ENCODE assay signal across 8 cellular contexts in the genomic region with DNA sequence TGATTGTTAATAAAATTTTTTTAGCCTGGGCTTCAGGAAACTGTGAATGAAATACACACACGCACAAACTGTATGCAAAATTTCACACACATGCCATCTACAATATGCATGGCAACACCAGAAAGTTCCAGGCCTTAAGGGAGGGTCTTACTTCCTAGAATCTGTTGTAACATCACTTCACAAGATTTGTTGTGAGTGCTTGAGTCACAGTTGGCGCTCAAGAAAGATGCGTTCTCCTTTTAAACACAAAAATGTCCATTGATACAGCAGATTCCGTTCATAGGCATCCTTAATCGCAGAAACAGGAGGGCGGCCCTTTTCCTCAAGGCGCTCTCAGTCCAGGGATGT. TPM values are rescaled to one million over a fixed set of nuclear protein-coding genes. Genes with fewer than 3 reads are reported as not detected.
DNase-seq lines count a peak whose midpoint lies in the region; ATAC-seq, FAIRE-seq and TF ChIP-seq lines count a peak whose summit lies in the region.

No MANE protein-coding gene starts in this region.

- peak in 1 of 2 donors; percentile 26 for ATAC-seq in activated T-cell treated with anti-CD3 and anti-CD28 coated beads, Interleukin-2, amount 50 U/mL, for 4 hours
- ATAC-seq in HepG2 (peak; percentile 9), GM19467 (IDR thresholded peaks at IDR 0.05; ENCODE audit: unreplicated experiment) (no peak)

- H3K9me3 ChIP-seq in HepG2 (ENCODE audit: low read length) = no peaks in the 10 kb centered on the region
- no peaks in the 10 kb centered on the region for H3K9me3 ChIP-seq in tibial nerve

- H3K9ac ChIP-seq in HepG2 (ENCODE audit: insufficient read depth, low read depth, low read length) = peak overlapping the region; percentile 85

- in situ Hi-C loops in HepG2 (cut with HindIII; ENCODE audit: extremely low pct_ligation_motif_present, low pct_unique_long_range_greater_than_20kb) = no loop called here

- no peak for TF ChIP-seq RAD21 in HepG2 (CRISPR knock-in tag; IDR thresholded peaks at IDR 0.05)

- peak overlapping the region; percentile 87 for H2AFZ ChIP-seq in HepG2 (ENCODE audit: low read length)

- no peak for TF ChIP-seq POLR2A in HepG2 (IDR thresholded peaks at IDR 0.05; ENCODE audit: insufficient read depth in 1 of 2, low read depth in 2 of 2, low read length in 2 of 2)
- TF ChIP-seq POLR2A in tibial nerve (IDR thresholded peaks at IDR 0.05) = no peak

- H3K27me3 ChIP-seq in HepG2 (ENCODE audit: control insufficient read depth in 1 of 2, insufficient read depth in 2 of 2, low read length in 2 of 2) (no peaks in the 10 kb centered on the region; a peak in 2 of 5 replicates), tibial nerve (no peaks in the 10 kb centered on the region)

- no peak for DNase-seq in activated T-cell treated with anti-CD3 and anti-CD28 coated beads, Interleukin-2, amount 50 U/mL, for 4 hours
- DNase-seq in activated T-cell treated with anti-CD3 and anti-CD28 coated beads, Interleukin-2, amount 50 U/mL, for 48 hours = no peak
- DNase-seq in HepG2 (ENCODE audit: low spot score) (no peak), tibial nerve (ENCODE audit: low spot score in 2 of 2) (no peak), GM19240 (ENCODE audit: insufficient read length, low spot score) (no peak), HuH-7.5 (ENCODE audit: low spot score) (no peak)

- no peaks in the 10 kb centered on the region for H4K20me1 ChIP-seq in HepG2 (ENCODE audit: insufficient read depth, low read length)

- H3K4me1 ChIP-seq in HepG2 (ENCODE audit: insufficient read depth, low read length) = peaks cover 29% of the 10 kb centered on the region
- peaks cover 0 to 35% (median 17%) of the 10 kb centered on the region in 4 donors for H3K4me1 ChIP-seq in tibial nerve

- H3K27ac Mint-ChIP-seq in activated naive CD8-positive, alpha-beta T cell = peak overlapping the region; percentile 97

- H3K27me3 Mint-ChIP-seq in activated T-cell treated with anti-CD3 and anti-CD28 coated beads, Interleukin-2, amount 50 U/mL, for 4 hours (ENCODE audit: low read depth) = no peaks in the 10 kb centered on the region
- no peaks in the 10 kb centered on the region for H3K27me3 Mint-ChIP-seq in activated naive CD8-positive, alpha-beta T cell

- POLR2A ChIA-PET in HepG2 (lab: Yijun Ruan, JAX) = interaction anchor here (1.7 kb wide), 2 partner anchors 56 to 76 kb away, joined by 9 to 11 read pairs; a partner anchor contains a TSS

- BruUV-seq in HepG2 (replicated peaks; lab: Mats Ljungman, UMichigan) = TSS peak; percentile 86

- no peak for FAIRE-seq in HepG2 (lab: Jason Lieb, UNC)

- intact Hi-C loops in HepG2 (cut with micrococcal nuclease; ENCODE audit: unreplicated experiment) = loop anchor here (1.0 to 2.0 kb wide), 2 partner anchors 68 to 75 kb away; a partner anchor contains a TSS

- H3K36me3 Mint-ChIP-seq in activated T-cell treated with anti-CD3 and anti-CD28 coated beads, Interleukin-2, amount 50 U/mL, for 4 hours (ENCODE audit: insufficient read depth) = peaks cover 4% of the 10 kb centered on the region
- peaks cover 4% of the 10 kb centered on the region for H3K36me3 Mint-ChIP-seq in activated naive CD8-positive, alpha-beta T cell

- peaks cover 2 to 7% of the 10 kb centered on the region in 2 experiments; a peak in 3 of 5 replicates for H3K36me3 ChIP-seq in HepG2 (replicated peaks in 1 of 2; ENCODE audit: control insufficient read depth in 1 of 2, insufficient read depth in 2 of 2, low read length in 2 of 2)
- peaks cover 0 to 16% (median 0%) of the 10 kb centered on the region in 3 donors for H3K36me3 ChIP-seq in tibial nerve

- CTCF ChIA-PET in HepG2 (lab: Yijun Ruan, JAX; ENCODE audit: low intra/inter-chr PET ratio, low total read pairs) = no interaction called here

- H3K4me1 Mint-ChIP-seq in activated T-cell treated with anti-CD3 and anti-CD28 coated beads, Interleukin-2, amount 50 U/mL, for 4 hours (ENCODE audit: low read depth) = peaks cover 45% of the 10 kb centered on the region
- peaks cover 44% of the 10 kb centered on the region for H3K4me1 Mint-ChIP-seq in activated naive CD8-positive, alpha-beta T cell (ENCODE audit: low read depth)

- 3% methylated on average over 7 of the region's 7 CpGs for WGBS in HepG2 (ENCODE audit: low lambda C conversion rate)
- 4 to 5% methylated on average over 7 of the region's 7 CpGs for WGBS in tibial nerve, 2 donors

- peak overlapping the region; percentile 100 for H3K4me3 Mint-ChIP-seq in activated T-cell treated with anti-CD3 and anti-CD28 coated beads, Interleukin-2, amount 50 U/mL, for 4 hours
- H3K4me3 Mint-ChIP-seq in activated naive CD8-positive, alpha-beta T cell = peak overlapping the region; percentile 99

- no peaks in the 10 kb centered on the region for H3K9me3 Mint-ChIP-seq in activated T-cell treated with anti-CD3 and anti-CD28 coated beads, Interleukin-2, amount 50 U/mL, for 4 hours
- no peaks in the 10 kb centered on the region for H3K9me3 Mint-ChIP-seq in activated naive CD8-positive, alpha-beta T cell (ENCODE audit: low read depth)

- H3K4me3 ChIP-seq in HepG2 (replicated peaks in 1 of 3; ENCODE audit: insufficient read depth in 1 of 3, low read depth in 2 of 3, low read length in 3 of 3) = peak overlapping the region; percentile 90 to 97 (median 96)
- H3K4me3 ChIP-seq in tibial nerve = peak overlapping the region; percentile 57 to 92 (median 75)

- H3K79me2 ChIP-seq in HepG2 (ENCODE audit: insufficient read depth, low read length) = peaks cover 22% of the 10 kb centered on the region

- TF ChIP-seq CTCF in HepG2 (CRISPR knock-in tag; IDR thresholded peaks at IDR 0.05) = no peak
- TF ChIP-seq CTCF in tibial nerve (IDR thresholded peaks at IDR 0.05) = no peak

- H3K4me2 ChIP-seq in HepG2 (ENCODE audit: low read depth, low read length) = peak overlapping the region; percentile 97

- H3K27ac ChIP-seq in HepG2 (ENCODE audit: extremely low read length, insufficient read depth, low read length) (peak overlapping the region; percentile 17), tibial nerve (peak overlapping the region; percentile 82 to 92 (median 86))

- no peak for TF ChIP-seq EP300 in HepG2 (IDR thresholded peaks at IDR 0.05; ENCODE audit: low read depth in 2 of 2, low read length in 2 of 2)
- no peak for TF ChIP-seq EP300 in HepG2 (CRISPR knock-in tag; IDR thresholded peaks at IDR 0.05; ENCODE audit: borderline replicate concordance)
- TF ChIP-seq EP300 in tibial nerve (IDR thresholded peaks at IDR 0.05) = no peak

RNA-seq across cellular contexts. Expression of a gene that starts 0.5 kb away (rescaled TPM):
- total RNA-seq in activated T-cell treated with anti-CD3 and anti-CD28 coated beads, Interleukin-2, amount 50 U/mL, for 4 hours = 10 to 100 TPM; 74.8 to 81.3 (median 79.7) TPM
- total RNA-seq in HepG2 (2016; rRNA removed; fragmentation: Illumina TruSeq; extraction: Trizol) (142 and 202 TPM in 2 replicates), tibial nerve (10 to 100 TPM; 54.3 to 74.1 (median 65.2) TPM)
- 22.9 and 24.0 TPM in 2 replicates for total RNA-seq in HepG2 (2016; cell fraction: cytosol; rRNA removed; fragmentation: Illumina TruSeq; extraction: Trizol; ENCODE audit: low read depth)
- 146 and 210 TPM in 2 replicates for total RNA-seq in HepG2 (2016; cell fraction: insoluble cytoplasmic fraction; rRNA removed; fragmentation: Illumina TruSeq; extraction: Trizol)
- 48.4 and 48.7 TPM in 2 replicates for total RNA-seq in HepG2 (2016; cell fraction: membrane; rRNA removed; fragmentation: Illumina TruSeq; extraction: Trizol)
- 61.3 and 68.9 TPM in 2 replicates for total RNA-seq in HepG2 (2016; cell fraction: nucleus; rRNA removed; fragmentation: Illumina TruSeq; extraction: Trizol)
- 73.3 and 81.8 TPM in 2 replicates for polyA plus RNA-seq in HepG2 (2011; rRNA removed)
- polyA plus RNA-seq in HepG2 (2011; cell fraction: cytosol; rRNA removed) = 75.5 and 78.1 TPM in 2 replicates
- polyA plus RNA-seq in HepG2 (2011; cell fraction: nucleus; rRNA removed) = 56.4 and 58.3 TPM in 2 replicates
- 65.9 and 76.5 TPM in 2 replicates for polyA plus RNA-seq in HepG2 (2012)
- polyA plus RNA-seq in HepG2 (2016; cell fraction: cytosol; fragmentation: Illumina TruSeq; extraction: Trizol; ENCODE audit: low read depth) = 23.4 and 24.1 TPM in 2 replicates
- 194 and 208 TPM in 2 replicates for polyA plus RNA-seq in HepG2 (2016; cell fraction: insoluble cytoplasmic fraction; fragmentation: Illumina TruSeq; extraction: Trizol; ENCODE audit: low read depth)
- 36.9 and 38.6 TPM in 2 replicates for polyA plus RNA-seq in HepG2 (2016; cell fraction: membrane; fragmentation: Illumina TruSeq; extraction: Trizol; ENCODE audit: low read depth)
- 117 and 121 TPM in 2 replicates for polyA plus RNA-seq in HepG2 (2016; cell fraction: nucleus; fragmentation: Illumina TruSeq; extraction: Trizol; ENCODE audit: insufficient read depth, low read depth)
- 51.8 and 70.9 TPM in 2 replicates for polyA minus RNA-seq in HepG2 (2011; rRNA and poly(A)+ RNA removed; ENCODE audit: low replicate concordance)
- 30.7 and 31.2 TPM in 2 replicates for polyA minus RNA-seq in HepG2 (2011; cell fraction: cytosol; rRNA and poly(A)+ RNA removed)
- polyA minus RNA-seq in HepG2 (2011; cell fraction: nucleus; rRNA and poly(A)+ RNA removed) = 36.6 and 37.0 TPM in 2 replicates

RNA-seq across cellular contexts. Expression of a gene that starts 55.9 kb away (rescaled TPM):
- 1 to 10 TPM; 1.9 to 2.5 (median 2.4) TPM for total RNA-seq in activated T-cell treated with anti-CD3 and anti-CD28 coated beads, Interleukin-2, amount 50 U/mL, for 4 hours
- total RNA-seq in HepG2 (2016; rRNA removed; fragmentation: Illumina TruSeq; extraction: Trizol) (0.38 and 0.49 TPM in 2 replicates), tibial nerve (1 to 10 TPM; 2.0 to 7.5 (median 3.6) TPM)
- total RNA-seq in HepG2 (2016; cell fraction: cytosol; rRNA removed; fragmentation: Illumina TruSeq; extraction: Trizol; ENCODE audit: low read depth) = 0.09 TPM in 1 of 2 replicates, not detected in the other
- 0.28 and 0.35 TPM in 2 replicates for total RNA-seq in HepG2 (2016; cell fraction: insoluble cytoplasmic fraction; rRNA removed; fragmentation: Illumina TruSeq; extraction: Trizol)
- 0.17 and 0.31 TPM in 2 replicates for total RNA-seq in HepG2 (2016; cell fraction: membrane; rRNA removed; fragmentation: Illumina TruSeq; extraction: Trizol)
- total RNA-seq in HepG2 (2016; cell fraction: nucleus; rRNA removed; fragmentation: Illumina TruSeq; extraction: Trizol) = 0.53 and 0.65 TPM in 2 replicates
- polyA plus RNA-seq in HepG2 (2011; rRNA removed) = 0.17 and 0.25 TPM in 2 replicates
- 0.10 and 0.17 TPM in 2 replicates for polyA plus RNA-seq in HepG2 (2011; cell fraction: cytosol; rRNA removed)
- 0.35 and 0.50 TPM in 2 replicates for polyA plus RNA-seq in HepG2 (2011; cell fraction: nucleus; rRNA removed)
- 0.17 and 0.23 TPM in 2 replicates for polyA plus RNA-seq in HepG2 (2012)
- not detected in 2 replicates for polyA plus RNA-seq in HepG2 (2016; cell fraction: cytosol; fragmentation: Illumina TruSeq; extraction: Trizol; ENCODE audit: low read depth)
- polyA plus RNA-seq in HepG2 (2016; cell fraction: insoluble cytoplasmic fraction; fragmentation: Illumina TruSeq; extraction: Trizol; ENCODE audit: low read depth) = 0.30 and 0.41 TPM in 2 replicates
- 0.06 and 0.08 TPM in 2 replicates for polyA plus RNA-seq in HepG2 (2016; cell fraction: membrane; fragmentation: Illumina TruSeq; extraction: Trizol; ENCODE audit: low read depth)
- 0.21 and 0.48 TPM in 2 replicates for polyA plus RNA-seq in HepG2 (2016; cell fraction: nucleus; fragmentation: Illumina TruSeq; extraction: Trizol; ENCODE audit: insufficient read depth, low read depth)
- polyA minus RNA-seq in HepG2 (2011; rRNA and poly(A)+ RNA removed; ENCODE audit: low replicate concordance) = 0.06 and 0.07 TPM in 2 replicates
- 0.26 TPM in 1 of 2 replicates, not detected in the other for polyA minus RNA-seq in HepG2 (2011; cell fraction: cytosol; rRNA and poly(A)+ RNA removed)
- 0.26 and 0.50 TPM in 2 replicates for polyA minus RNA-seq in HepG2 (2011; cell fraction: nucleus; rRNA and poly(A)+ RNA removed)

RNA-seq across cellular contexts. Expression of a gene that starts 56.6 kb away (rescaled TPM):
- total RNA-seq in activated T-cell treated with anti-CD3 and anti-CD28 coated beads, Interleukin-2, amount 50 U/mL, for 4 hours = 1 to 10 TPM in 2 of 3 donors, under 1 TPM in 1; 0.73 to 1.4 (median 1.4) TPM
- total RNA-seq in HepG2 (2016; rRNA removed; fragmentation: Illumina TruSeq; extraction: Trizol) = 0.15 TPM in 1 of 2 replicates, not detected in the other
- not detected in 2 replicates for total RNA-seq in HepG2 (2016; cell fraction: cytosol; rRNA removed; fragmentation: Illumina TruSeq; extraction: Trizol; ENCODE audit: low read depth)
- 0.22 TPM in 1 of 2 replicates, not detected in the other for total RNA-seq in HepG2 (2016; cell fraction: insoluble cytoplasmic fraction; rRNA removed; fragmentation: Illumina TruSeq; extraction: Trizol)
- total RNA-seq in HepG2 (2016; cell fraction: membrane; rRNA removed; fragmentation: Illumina TruSeq; extraction: Trizol) = not detected in 2 replicates
- 0.59 and 1.0 TPM in 2 replicates for total RNA-seq in HepG2 (2016; cell fraction: nucleus; rRNA removed; fragmentation: Illumina TruSeq; extraction: Trizol)
- 0.36 and 0.51 TPM in 2 replicates for polyA plus RNA-seq in HepG2 (2011; rRNA removed)
- polyA plus RNA-seq in HepG2 (2011; cell fraction: cytosol; rRNA removed) = 0.12 TPM in 1 of 2 replicates, not detected in the other
- polyA plus RNA-seq in HepG2 (2011; cell fraction: nucleus; rRNA removed) = 1.5 and 2.4 TPM in 2 replicates
- 0.31 and 0.37 TPM in 2 replicates for polyA plus RNA-seq in HepG2 (2012)
- polyA plus RNA-seq in HepG2 (2016; cell fraction: cytosol; fragmentation: Illumina TruSeq; extraction: Trizol; ENCODE audit: low read depth) = not detected in 2 replicates
- polyA plus RNA-seq in HepG2 (2016; cell fraction: insoluble cytoplasmic fraction; fragmentation: Illumina TruSeq; extraction: Trizol; ENCODE audit: low read depth) = not detected in 2 replicates
- not detected in 2 replicates for polyA plus RNA-seq in HepG2 (2016; cell fraction: membrane; fragmentation: Illumina TruSeq; extraction: Trizol; ENCODE audit: low read depth)
- 0.75 and 1.6 TPM in 2 replicates for polyA plus RNA-seq in HepG2 (2016; cell fraction: nucleus; fragmentation: Illumina TruSeq; extraction: Trizol; ENCODE audit: insufficient read depth, low read depth)
- polyA minus RNA-seq in HepG2 (2011; rRNA and poly(A)+ RNA removed; ENCODE audit: low replicate concordance) = 0.44 and 1.8 TPM in 2 replicates
- polyA minus RNA-seq in HepG2 (2011; cell fraction: cytosol; rRNA and poly(A)+ RNA removed) = not detected in 2 replicates
- polyA minus RNA-seq in HepG2 (2011; cell fraction: nucleus; rRNA and poly(A)+ RNA removed) = 2.2 and 2.4 TPM in 2 replicates
- not detected for total RNA-seq in tibial nerve
